In the genomic region with DNA sequence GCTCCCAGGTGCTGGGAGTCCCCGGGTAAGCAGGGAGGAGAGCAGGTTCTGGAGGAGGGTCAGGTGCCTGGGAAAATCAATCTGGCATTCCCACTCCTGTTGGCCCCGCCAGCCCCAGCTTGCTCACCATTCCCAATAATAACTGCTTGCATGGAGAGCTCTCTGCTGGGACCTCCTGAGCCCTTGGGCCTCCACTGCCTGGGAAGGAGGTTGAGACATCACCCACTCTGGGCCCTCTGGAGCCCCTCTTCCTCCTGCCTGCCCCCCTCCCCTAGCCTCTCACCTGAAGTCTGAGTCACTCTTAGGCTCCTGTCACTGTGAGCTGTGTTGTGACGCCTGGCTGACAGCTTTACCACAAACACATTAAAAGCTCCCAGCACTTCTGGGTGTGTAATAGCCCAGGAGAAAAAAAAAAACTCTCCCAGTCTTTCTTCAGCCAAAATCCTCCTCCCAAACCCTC, we compare ENCODE assay signal across 1 cellular context.
TF ChIP-seq lines count a peak whose summit lies in the region.

No MANE protein-coding gene starts in this region.

TF ChIP-seq in HEK293, 187 proteins besides CTCF, POLR2A, EP300 and RAD21 (continued from another document):
- TF ChIP-seq PATZ1 (tag by site-specific recombination; IDR thresholded peaks at IDR 0.05): no peak
- TF ChIP-seq, protein P1, sequence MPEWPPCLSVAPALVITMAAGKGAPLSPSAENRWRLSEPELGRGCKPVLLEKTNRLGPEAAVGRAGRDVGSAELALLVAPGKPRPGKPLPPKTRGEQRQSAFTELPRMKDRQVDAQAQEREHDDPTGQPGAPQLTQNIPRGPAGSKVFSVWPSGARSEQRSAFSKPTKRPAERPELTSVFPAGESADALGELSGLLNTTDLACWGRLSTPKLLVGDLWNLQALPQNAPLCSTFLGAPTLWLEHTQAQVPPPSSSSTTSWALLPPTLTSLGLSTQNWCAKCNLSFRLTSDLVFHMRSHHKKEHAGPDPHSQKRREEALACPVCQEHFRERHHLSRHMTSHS (tag by site-specific recombination; IDR thresholded peaks at IDR 0.05): no peak
- no peak for TF ChIP-seq ZNF560 (tag by site-specific recombination; IDR thresholded peaks at IDR 0.05; ENCODE audit: borderline replicate concordance)
- TF ChIP-seq ZNF830 (tag by site-specific recombination; IDR thresholded peaks at IDR 0.05; ENCODE audit: low read depth): no peak
- TF ChIP-seq GLIS1 (tag by site-specific recombination; IDR thresholded peaks at IDR 0.05): 0 out of 2 replicates have a peak, but pooled peaks have one; percentile 35
- TF ChIP-seq ZNF600 (tag by site-specific recombination; IDR thresholded peaks at IDR 0.05): peak; percentile 68; the same call in 1 of the 2 replicates
- TF ChIP-seq GLI4 (tag by site-specific recombination; IDR thresholded peaks at IDR 0.05): no peak
- TF ChIP-seq ZNF138 (tag by site-specific recombination; IDR thresholded peaks at IDR 0.05; ENCODE audit: borderline replicate concordance): no peak
- TF ChIP-seq ZNF514 (tag by site-specific recombination; IDR thresholded peaks at IDR 0.05): no peak
- TF ChIP-seq BCL11B (tag by site-specific recombination; IDR thresholded peaks at IDR 0.05; ENCODE audit: low read depth): no peak
- no peak for TF ChIP-seq FEZF1 (tag by site-specific recombination; IDR thresholded peaks at IDR 0.05)
- no peak for TF ChIP-seq ZNF202 (tag by site-specific recombination; IDR thresholded peaks at IDR 0.05; ENCODE audit: borderline replicate concordance)
- TF ChIP-seq ZBTB21 (tag by site-specific recombination; IDR thresholded peaks at IDR 0.05): no peak
TF ChIP-seq in HEK293: peak in this region for 6.
